27 cellular contexts compared by ENCODE assay signal in the genomic region with DNA sequence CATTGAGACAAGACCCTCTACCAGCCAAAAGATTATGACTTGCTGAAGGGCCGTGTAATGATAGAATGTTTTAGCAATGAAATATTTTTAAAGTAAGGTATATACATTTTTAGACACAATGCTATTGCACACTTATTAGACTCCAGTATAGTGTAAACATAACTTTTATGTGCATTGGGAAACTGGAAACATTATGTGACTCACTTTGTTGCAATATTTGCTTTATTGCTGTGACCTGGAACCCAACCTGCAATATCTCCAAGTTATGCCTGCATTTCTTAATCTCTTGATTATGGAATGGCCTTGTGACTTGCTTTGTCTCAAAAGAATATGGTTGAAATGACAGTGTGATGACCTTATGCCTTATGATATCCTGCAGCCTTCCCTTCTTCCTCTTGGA.
"Had no signal": no experiment of that assay in that cellular context is flagged by ENCODE, and none has a peak within 500 bp of the region (broad histone marks: within the 10 kb centered on the region; RNA-seq: fewer than 3 reads in every experiment).

No MANE protein-coding gene starts in this region.

- DNase-seq: stimulated activated CD4-positive, alpha-beta T cell treated with anti-CD3 and anti-CD28 coated beads, Interleukin-2, amount 100 ng/mL, for 48 hours; stimulated activated CD4-positive, alpha-beta T cell treated with anti-CD3 and anti-CD28 coated beads, Interleukin-4, amount 100 ng/mL, for 1 hour; stimulated activated CD4-positive, alpha-beta T cell treated with anti-CD3 and anti-CD28 coated beads, Interleukin-4, amount 100 ng/mL, for 24 hours; stimulated activated CD4-positive, alpha-beta T cell treated with anti-CD3 and anti-CD28 coated beads, Interleukin-4, amount 100 ng/mL, for 4 hours; stimulated activated CD8-positive, alpha-beta memory T cell treated with anti-CD3 and anti-CD28 coated beads, Interleukin-4, amount 100 ng/mL, for 48 hours; stimulated activated naive B cell treated with anti-CD40 and anti-IgM and Interleukin-4, amounts not matched to agents 10 μg/mL and 1 μg/mL and 100 μg/mL, for 72 hours; stimulated activated naive CD4-positive, alpha-beta T cell; stimulated activated naive CD4-positive, alpha-beta T cell treated with Interleukin-2 at 50 U/mL for 16 hours; stimulated activated naive CD8-positive, alpha-beta T cell treated with anti-CD3 and anti-CD28 coated beads, Interleukin-15, amount 100 ng/mL, for 72 hours; stimulated activated naive CD8-positive, alpha-beta T cell treated with anti-CD3 and anti-CD28 coated beads, Interleukin-15, Interleukin-2, amounts not matched to agents 100 U/mL and 50 U/mL, for 24 hours; stomach; substantia nigra; testis; thyroid gland; tibial artery; transverse colon; trophoblast cell; upper lobe of left lung; upper lobe of right lung; uterus had no signal

- H3K9me3 ChIP-seq: suprapubic skin, testis, thoracic aorta, thyroid gland, tibial artery, transverse colon, upper lobe of left lung, upper lobe of right lung, uterus, vagina had no signal

- ATAC-seq: stimulated activated effector memory CD8-positive, alpha-beta T cell treated with anti-CD3 and anti-CD28 coated beads, Interleukin-12 subunit alpha, Interleukin-12 subunit beta, amount 100 ng/mL, for 72 hours; stimulated activated memory B cell treated with anti-CD40 and anti-IgM and Interleukin-4, amounts not matched to agents 10 μg/mL and 1 μg/mL and 100 μg/mL, for 72 hours; stimulated activated naive B cell treated with anti-CD40 and anti-IgM and Interleukin-4, amounts not matched to agents 10 μg/mL and 1 μg/mL and 100 μg/mL, for 72 hours; stimulated activated naive CD8-positive, alpha-beta T cell treated with anti-CD3 and anti-CD28 coated beads, Interleukin-15, amount 100 ng/mL, for 72 hours; stimulated activated naive CD8-positive, alpha-beta T cell treated with anti-CD3 and anti-CD28 coated beads, Interleukin-15, Interleukin-2, amounts not matched to agents 100 U/mL and 50 U/mL, for 24 hours; upper lobe of right lung had no signal

- H3K27me3 ChIP-seq: stomach, suprapubic skin, testis, thyroid gland, tibial artery, tibial nerve, transverse colon, upper lobe of left lung, upper lobe of right lung, uterus, vagina had no signal

- FAIRE-seq: urothelium cell line had no signal

- H3K4me3 ChIP-seq: stomach, suprapubic skin, testis, thoracic aorta, thyroid gland, tibial artery, tibial nerve, transverse colon, upper lobe of left lung, upper lobe of right lung, uterus, vagina had no signal

- H3K36me3 ChIP-seq: stomach, suprapubic skin, thoracic aorta, thyroid gland, tibial artery, tibial nerve, transverse colon, upper lobe of left lung, upper lobe of right lung, uterus, vagina had no signal

- H3K27ac ChIP-seq: stomach, suprapubic skin, testis, thoracic aorta, thyroid gland, tibial artery, tibial nerve, transverse colon, upper lobe of left lung, upper lobe of right lung, uterus, vagina had no signal

- H3K4me1 ChIP-seq: stomach, suprapubic skin, testis, transverse colon, upper lobe of left lung, upper lobe of right lung, uterus, vagina had no signal
